ENCODE assay signal across 8 cellular contexts in the genomic region with DNA sequence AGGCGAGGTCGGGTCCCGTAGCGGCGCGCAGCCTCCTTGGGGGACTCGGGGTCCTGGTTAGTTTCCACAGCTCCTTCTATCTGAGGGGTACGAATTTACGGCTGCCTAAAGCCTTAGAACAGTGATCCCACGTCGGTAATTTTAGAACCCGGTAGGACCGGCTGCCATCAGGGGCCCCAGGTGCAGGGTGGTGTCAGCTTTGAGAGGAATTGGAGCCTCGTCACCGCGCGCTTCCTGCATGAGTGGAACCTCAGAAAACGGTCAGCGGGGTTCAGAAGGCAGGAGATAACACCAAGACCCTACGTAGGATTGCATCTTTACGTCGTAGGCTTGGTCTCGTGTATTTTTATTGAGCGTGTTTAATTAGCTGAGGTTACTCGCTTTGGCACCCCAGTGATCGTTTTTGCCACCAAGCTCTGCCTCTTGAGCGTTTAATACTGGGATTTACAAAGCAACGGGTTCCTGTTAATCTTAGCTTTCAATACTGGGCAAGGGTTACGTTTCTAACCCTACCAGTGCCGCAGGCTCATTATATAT. TPM values are rescaled to one million over a fixed set of nuclear protein-coding genes. Genes with fewer than 3 reads are reported as not detected.
DNase-seq lines count a peak whose midpoint lies in the region; ATAC-seq and TF ChIP-seq lines count a peak whose summit lies in the region.

No MANE protein-coding gene starts in this region.

- WGBS in psoas muscle, 3 donors, result 6% methylated on average over 30 of the region's 30 CpGs

- peak overlapping the region; percentile 80 for H3K27ac ChIP-seq in psoas muscle

- TF ChIP-seq CTCF in psoas muscle (IDR thresholded peaks at IDR 0.05), result no peak

- no peaks in the 10 kb centered on the region for H3K4me1 ChIP-seq in psoas muscle

- intact Hi-C loops in Right ventricle myocardium superior (cut with DNase I), result no loop called here
- intact Hi-C loops in psoas muscle (cut with DNase I), result no loop called here

- peaks cover 6% of the 10 kb centered on the region for H3K9me3 ChIP-seq in psoas muscle

- DNase-seq in activated CD8-positive, alpha-beta memory T cell treated with anti-CD3 and anti-CD28 coated beads for 1 hour (ENCODE audit: extremely low read depth in 1 of 2, low read depth in 1 of 2), result peak; percentile 13 to 19
- DNase-seq in activated CD8-positive, alpha-beta memory T cell treated with anti-CD3 and anti-CD28 coated beads, Interleukin-2, amount 50 U/mL, for 48 hours, result no peak
- DNase-seq in NCI-H2227 (lab: John Stamatoyannopoulos, UW; ENCODE audit: unreplicated experiment) (peak; percentile 80), Right ventricle myocardium superior (no peak), psoas muscle (peak; percentile 28 to 62), AG20443 (ENCODE audit: low spot score) (no peak)
- peak; percentile 21 for DNase-seq in activated T-helper 9 cell treated with anti-CD3 and anti-CD28 coated beads, Interleukin-2, amount 50 U/mL, for 16 hours (ENCODE audit: low read depth)

- H3K36me3 ChIP-seq in psoas muscle (ENCODE audit: insufficient read depth in 1 of 2, low read depth in 1 of 2), result no peaks in the 10 kb centered on the region

- H3K4me3 ChIP-seq in psoas muscle, result peak overlapping the region; percentile 86

- ATAC-seq in HG02938 (IDR thresholded peaks at IDR 0.05; ENCODE audit: unreplicated experiment) (peak; percentile 61), Right ventricle myocardium superior (ENCODE audit: poor library complexity) (peak; percentile 40), psoas muscle (peak; percentile 25 to 36 (median 32))

- H3K27me3 ChIP-seq in psoas muscle (ENCODE audit: insufficient read depth in 3 of 3, low read length in 2 of 3), result peaks cover 0 to 9% (median 0%) of the 10 kb centered on the region in 3 donors

RNA-seq across cellular contexts. Expression of a gene that starts 0.4 kb away (rescaled TPM):
- total RNA-seq in Right ventricle myocardium superior (0.38 TPM), psoas muscle (under 1 TPM in 1 of 4 donors, not detected in 3; 0.60 TPM)
- under 1 TPM in 2 of 3 donors, not detected in 1; 0.18 to 0.48 TPM for polyA plus RNA-seq in psoas muscle

Comparison
In these comparisons a context has a peak if more than half of its experiments do, and no peak if none do; other contexts are left out.
1. DNase-seq: peak in activated CD8-positive, alpha-beta memory T cell treated with anti-CD3 and anti-CD28 coated beads for 1 hour (2 of 2), NCI-H2227 (single experiment), activated T-helper 9 cell treated with anti-CD3 and anti-CD28 coated beads, Interleukin-2, amount 50 U/mL, for 16 hours (single experiment) and psoas muscle (2 of 2); none in activated CD8-positive, alpha-beta memory T cell treated with anti-CD3 and anti-CD28 coated beads, Interleukin-2, amount 50 U/mL, for 48 hours (single experiment), Right ventricle myocardium superior (single experiment) and AG20443 (single experiment).
2. Peak in every context shown above with its lines, with median percentiles within 50 percentile points of each other: ATAC-seq.